37 cellular contexts compared by ENCODE assay signal in genomic region chrX:143240658-143241057, GRCh38.
"Had no signal": no experiment of that assay in that cellular context is flagged by ENCODE, and none has a peak within 500 bp of the region (broad histone marks: within the 10 kb centered on the region; RNA-seq: fewer than 3 reads in every experiment).

No MANE protein-coding gene starts in this region.

- H3K4me3 ChIP-seq: ascending aorta, cardiac muscle cell had no signal

- H3K27ac Mint-ChIP-seq: activated B cell treated with CpG ODN at 0.5 μM for 24 hours; activated CD4-positive, alpha-beta memory T cell treated with anti-CD3 and anti-CD28 coated beads for 36 hours; activated CD4-positive, alpha-beta T cell treated with anti-CD3 and anti-CD28 coated beads, Interleukin-2, amount 10 ng/mL, durations not matched to agents 24 days and 14 days; activated CD8-positive, alpha-beta T cell treated with anti-CD3 and anti-CD28 coated beads for 36 hours; activated naive CD4-positive, alpha-beta T cell treated with anti-CD3 and anti-CD28 coated beads, Interleukin-2, amount 10 ng/mL, durations not matched to agents 7 days and 5 days; activated naive CD4-positive, alpha-beta T cell treated with anti-CD3 and anti-CD28 coated beads, Interleukin-2, amount 50 U/mL, for 24 hours; activated naive CD8-positive, alpha-beta T cell; activated naive CD8-positive, alpha-beta T cell treated with anti-CD3 and anti-CD28 coated beads, Interleukin-2, amount 10 ng/mL, durations not matched to agents 7 days and 5 days; activated naive CD8-positive, alpha-beta T cell treated with anti-CD3 and anti-CD28 coated beads, Interleukin-2, amount 50 U/mL, for 24 hours; activated T-cell treated with anti-CD3 and anti-CD28 coated beads, Interleukin-2, amount 50 U/mL, for 72 hours; activated T-helper 1 cell treated with anti-CD3 and anti-CD28 coated beads, Interleukin-12 subunit alpha, Interleukin-12 subunit beta, Interleukin-2, Interleukin-4 antibody, amounts not matched to agents 30 ng/mL and 10 ng/mL and 1 ng/mL, durations not matched to agents 14 hours and 24 hours and 36 hours; activated T-helper 17 cell treated with anti-CD3 and anti-CD28 coated beads, Interleukin-2, amount 50 U/mL, for 72 hours; brain; T-helper 1 cell treated with Interleukin-12 subunit alpha and Interleukin-12 subunit beta and Interleukin-4 antibody, amounts not matched to agents 30 μg/mL and 1 μg/mL, for 36 hours; T-helper 2 cell treated with Interferon-gamma antibody and Interleukin-4, amounts not matched to agents 5 μg/mL and 100 μg/mL, for 36 hours had no signal

- H3K36me3 ChIP-seq: ascending aorta, cardiac muscle cell had no signal

- H3K9me3 Mint-ChIP-seq: activated B cell treated with CpG ODN at 0.5 μM for 24 hours; activated CD4-positive, alpha-beta T cell treated with anti-CD3 and anti-CD28 coated beads, Interleukin-2, amount 10 ng/mL, durations not matched to agents 24 days and 14 days; activated naive CD4-positive, alpha-beta T cell treated with anti-CD3 and anti-CD28 coated beads, Interleukin-2, amount 50 U/mL, for 24 hours; activated naive CD8-positive, alpha-beta T cell treated with anti-CD3 and anti-CD28 coated beads, Interleukin-2, amount 50 U/mL, for 24 hours had no signal

- ATAC-seq: activated CD8-positive, alpha-beta T cell treated with anti-CD3 and anti-CD28 coated beads for 36 hours; activated naive CD8-positive, alpha-beta T cell treated with anti-CD3 and anti-CD28 coated beads, Interleukin-2, amount 50 U/mL, for 24 hours; activated T-cell treated with anti-CD3 and anti-CD28 coated beads, Interleukin-2, amount 50 U/mL, for 4 hours; activated T-cell treated with anti-CD3 and anti-CD28 coated beads, Interleukin-2, amount 50 U/mL, for 72 hours; activated T-helper 17 cell treated with anti-CD3 and anti-CD28 coated beads, Interleukin-2, amount 50 U/mL, for 72 hours had no signal

- H3K27me3 Mint-ChIP-seq: activated B cell treated with CpG ODN at 0.5 μM for 24 hours; activated CD4-positive, alpha-beta memory T cell treated with anti-CD3 and anti-CD28 coated beads for 36 hours; activated CD4-positive, alpha-beta T cell treated with anti-CD3 and anti-CD28 coated beads, Interleukin-2, amount 10 ng/mL, durations not matched to agents 24 days and 14 days; activated CD8-positive, alpha-beta T cell treated with anti-CD3 and anti-CD28 coated beads for 36 hours; activated naive CD4-positive, alpha-beta T cell treated with anti-CD3 and anti-CD28 coated beads, Interleukin-2, amount 10 ng/mL, durations not matched to agents 7 days and 5 days; activated naive CD4-positive, alpha-beta T cell treated with anti-CD3 and anti-CD28 coated beads, Interleukin-2, amount 50 U/mL, for 24 hours; activated naive CD8-positive, alpha-beta T cell; activated naive CD8-positive, alpha-beta T cell treated with anti-CD3 and anti-CD28 coated beads, Interleukin-2, amount 10 ng/mL, durations not matched to agents 7 days and 5 days; activated naive CD8-positive, alpha-beta T cell treated with anti-CD3 and anti-CD28 coated beads, Interleukin-2, amount 50 U/mL, for 24 hours; activated T-helper 17 cell treated with anti-CD3 and anti-CD28 coated beads, Interleukin-2, amount 50 U/mL, for 72 hours; central memory CD8-positive, alpha-beta T cell had no signal

- H3K9me3 ChIP-seq: ascending aorta had no signal

- H3K36me3 Mint-ChIP-seq: activated CD4-positive, alpha-beta memory T cell treated with anti-CD3 and anti-CD28 coated beads for 36 hours; activated naive CD4-positive, alpha-beta T cell treated with anti-CD3 and anti-CD28 coated beads, Interleukin-2, amount 10 ng/mL, durations not matched to agents 7 days and 5 days; activated naive CD4-positive, alpha-beta T cell treated with anti-CD3 and anti-CD28 coated beads, Interleukin-2, amount 50 U/mL, for 24 hours; activated naive CD8-positive, alpha-beta T cell; activated naive CD8-positive, alpha-beta T cell treated with anti-CD3 and anti-CD28 coated beads, Interleukin-2, amount 10 ng/mL, durations not matched to agents 7 days and 5 days; brain had no signal

- H3K4me1 Mint-ChIP-seq: activated B cell treated with CpG ODN at 0.5 μM for 24 hours; activated CD4-positive, alpha-beta T cell treated with anti-CD3 and anti-CD28 coated beads, Interleukin-2, amount 10 ng/mL, durations not matched to agents 24 days and 14 days; activated naive CD4-positive, alpha-beta T cell treated with anti-CD3 and anti-CD28 coated beads, Interleukin-2, amount 10 ng/mL, durations not matched to agents 7 days and 5 days; activated naive CD4-positive, alpha-beta T cell treated with anti-CD3 and anti-CD28 coated beads, Interleukin-2, amount 50 U/mL, for 24 hours; activated naive CD8-positive, alpha-beta T cell treated with anti-CD3 and anti-CD28 coated beads, Interleukin-2, amount 10 ng/mL, durations not matched to agents 7 days and 5 days; activated naive CD8-positive, alpha-beta T cell treated with anti-CD3 and anti-CD28 coated beads, Interleukin-2, amount 50 U/mL, for 24 hours; activated T-helper 17 cell treated with anti-CD3 and anti-CD28 coated beads, Interleukin-2, amount 50 U/mL, for 72 hours; brain; central memory CD8-positive, alpha-beta T cell had no signal

- H3K4me1 ChIP-seq: ascending aorta had no signal

- H3K4me3 Mint-ChIP-seq: activated B cell treated with CpG ODN at 0.5 μM for 24 hours; activated CD4-positive, alpha-beta memory T cell treated with anti-CD3 and anti-CD28 coated beads for 36 hours; activated CD4-positive, alpha-beta T cell treated with anti-CD3 and anti-CD28 coated beads, Interleukin-2, amount 10 ng/mL, durations not matched to agents 24 days and 14 days; activated CD8-positive, alpha-beta T cell treated with anti-CD3 and anti-CD28 coated beads for 36 hours; activated naive CD4-positive, alpha-beta T cell treated with anti-CD3 and anti-CD28 coated beads, Interleukin-2, amount 10 ng/mL, durations not matched to agents 7 days and 5 days; activated naive CD4-positive, alpha-beta T cell treated with anti-CD3 and anti-CD28 coated beads, Interleukin-2, amount 50 U/mL, for 24 hours; activated naive CD8-positive, alpha-beta T cell; activated naive CD8-positive, alpha-beta T cell treated with anti-CD3 and anti-CD28 coated beads, Interleukin-2, amount 10 ng/mL, durations not matched to agents 7 days and 5 days; activated naive CD8-positive, alpha-beta T cell treated with anti-CD3 and anti-CD28 coated beads, Interleukin-2, amount 50 U/mL, for 24 hours; activated T-cell treated with anti-CD3 and anti-CD28 coated beads, Interleukin-2, amount 50 U/mL, for 4 hours; activated T-cell treated with anti-CD3 and anti-CD28 coated beads, Interleukin-2, amount 50 U/mL, for 72 hours; activated T-helper 1 cell treated with anti-CD3 and anti-CD28 coated beads, Interleukin-12 subunit alpha, Interleukin-12 subunit beta, Interleukin-2, Interleukin-4 antibody, amounts not matched to agents 30 ng/mL and 10 ng/mL and 1 ng/mL, durations not matched to agents 14 hours and 24 hours and 36 hours; activated T-helper 17 cell treated with anti-CD3 and anti-CD28 coated beads, Interleukin-2, amount 50 U/mL, for 72 hours; brain; central memory CD8-positive, alpha-beta T cell; T-helper 1 cell treated with Interleukin-12 subunit alpha and Interleukin-12 subunit beta and Interleukin-4 antibody, amounts not matched to agents 30 μg/mL and 1 μg/mL, for 36 hours; T-helper 2 cell treated with Interferon-gamma antibody and Interleukin-4, amounts not matched to agents 5 μg/mL and 100 μg/mL, for 36 hours had no signal

- DNase-seq: activated B cell treated with CpG ODN at 0.5 μM for 24 hours; activated CD4-positive, alpha-beta memory T cell treated with anti-CD3 and anti-CD28 coated beads for 36 hours; activated CD4-positive, alpha-beta T cell treated with anti-CD3 and anti-CD28 coated beads for 4 hours; activated CD4-positive, alpha-beta T cell treated with anti-CD3 and anti-CD28 coated beads, Interleukin-2, amount 10 ng/mL, durations not matched to agents 24 days and 14 days; activated CD4-positive, alpha-beta T cell treated with anti-CD3 and anti-CD28 coated beads, Interleukin-2, amount 50 U/mL, for 1 hour; activated CD4-positive, alpha-beta T cell treated with anti-CD3 and anti-CD28 coated beads, Interleukin-2, amount 50 U/mL, for 4 hours; activated CD4-positive, CD25-positive, alpha-beta regulatory T cell treated with anti-CD3 and anti-CD28 coated beads, Interleukin-2, amount 50 U/mL, for 72 hours; activated CD8-positive, alpha-beta memory T cell treated with anti-CD3 and anti-CD28 coated beads, Interleukin-2, amount 50 U/mL, for 4 hours; activated CD8-positive, alpha-beta T cell treated with anti-CD3 and anti-CD28 coated beads for 36 hours; activated effector memory CD4-positive, alpha-beta T cell treated with anti-CD3 and anti-CD28 coated beads, Interleukin-2, amount 50 U/mL, for 16 hours; activated gamma-delta T cell treated with Interleukin-2 at 50 U/mL for 16 hours; activated naive CD4-positive, alpha-beta T cell; activated naive CD4-positive, alpha-beta T cell treated with anti-CD3 and anti-CD28 coated beads, Interleukin-2, amount 10 ng/mL, durations not matched to agents 7 days and 5 days; activated naive CD8-positive, alpha-beta T cell treated with anti-CD3 and anti-CD28 coated beads, Interleukin-2, amount 10 ng/mL, durations not matched to agents 7 days and 5 days; activated naive CD8-positive, alpha-beta T cell treated with anti-CD3 and anti-CD28 coated beads, Interleukin-2, amount 50 U/mL, for 24 hours; activated T-cell treated with anti-CD3 and anti-CD28 coated beads for 4 hours; activated T-cell treated with anti-CD3 and anti-CD28 coated beads, Interleukin-2, amount 50 U/mL, for 1 hour; activated T-cell treated with anti-CD3 and anti-CD28 coated beads, Interleukin-2, amount 50 U/mL, for 4 hours; activated T-cell treated with anti-CD3 and anti-CD28 coated beads, Interleukin-2, amount 50 U/mL, for 72 hours; amygdala; anterior cingulate cortex; caudate nucleus; cerebellar nuclear complex; T-helper 1 cell; T-helper 2 cell; T-helper 9 cell had no signal

- H3K27me3 ChIP-seq: ascending aorta, cardiac muscle cell had no signal

- H3K27ac ChIP-seq: ascending aorta, cardiac muscle cell, VCaP had no signal
